Comparison of ENCODE assay signal across 13 cellular contexts in the genomic region with DNA sequence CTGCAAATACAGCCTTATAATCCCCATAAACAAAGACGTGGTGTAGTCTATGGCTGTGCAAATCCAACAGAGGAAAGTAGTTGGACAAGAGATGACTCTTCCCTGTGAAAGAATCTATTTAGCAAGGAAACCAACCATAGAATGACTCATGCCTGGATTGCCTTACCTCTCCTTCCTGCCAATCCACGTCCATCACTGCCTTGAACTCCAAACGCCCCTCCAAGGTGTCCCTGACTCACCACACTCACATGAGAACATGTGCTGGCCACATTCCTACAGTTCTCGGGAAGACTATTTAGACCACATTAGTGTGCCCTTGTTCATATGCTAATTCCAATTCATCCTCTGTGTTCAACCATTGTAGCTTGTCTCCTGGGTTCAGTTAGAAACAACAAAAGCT.
DNase-seq lines count a peak whose midpoint lies in the region; ATAC-seq and TF ChIP-seq lines count a peak whose summit lies in the region.
"Had no signal": no experiment of that assay in that cellular context is flagged by ENCODE, and none has a peak within 500 bp of the region (broad histone marks: within the 10 kb centered on the region; RNA-seq: fewer than 3 reads in every experiment).

No MANE protein-coding gene starts in this region.

- no peaks in the 10 kb centered on the region for H4K20me1 ChIP-seq in GM23338 (replicated peaks; ENCODE audit: insufficient read depth)

- no peaks in the 10 kb centered on the region for H3K4me1 ChIP-seq in GM23338 (ENCODE audit: insufficient read depth)
- peaks cover 4% of the 10 kb centered on the region for H3K4me1 ChIP-seq in RWPE2 (ENCODE audit: insufficient read depth, poor library complexity, severe bottlenecking)

- H3K36me3 ChIP-seq in GM23338 (ENCODE audit: insufficient read depth) (no peaks in the 10 kb centered on the region), RWPE2 (ENCODE audit: low read depth) (no peaks in the 10 kb centered on the region)
- H3K36me3 ChIP-seq: heart right ventricle had no signal

- H3K4me3 ChIP-seq in GM23338 (no peak overlapping the region), RWPE2 (ENCODE audit: severe bottlenecking) (no peak overlapping the region), fibroblast of mammary gland (ENCODE audit: control insufficient read depth, low read depth, low read length) (no peak overlapping the region)
- H3K4me3 ChIP-seq: heart right ventricle had no signal

- H3F3A ChIP-seq in GM23338 (replicated peaks; ENCODE audit: low read depth), result no peaks in the 10 kb centered on the region

- peaks cover 6% of the 10 kb centered on the region; the same call in 1 of the 2 replicates for H3K9me2 ChIP-seq in GM23338 (ENCODE audit: insufficient read depth)

- TF ChIP-seq CTCF in GM23338 (conservative IDR thresholded peaks at IDR 0.05; ENCODE audit: low read depth in 2 of 2), result no peak
- no peak for TF ChIP-seq CTCF in RWPE2 (IDR thresholded peaks at IDR 0.05; ENCODE audit: poor library complexity, severe bottlenecking)
- no peak for TF ChIP-seq CTCF in fibroblast of mammary gland (conservative IDR thresholded peaks at IDR 0.05; ENCODE audit: control insufficient read depth, insufficient read depth, low read depth, low read length)

- no peaks in the 10 kb centered on the region for H3K79me2 ChIP-seq in GM23338 (replicated peaks; ENCODE audit: insufficient read depth)

- H3K27ac ChIP-seq in GM23338 (ENCODE audit: low read depth) (no peak overlapping the region), RWPE2 (ENCODE audit: poor library complexity, severe bottlenecking) (no peak overlapping the region)

- no peak overlapping the region for H2AFZ ChIP-seq in GM23338

- ATAC-seq in GM23338 (no peak), RWPE2 (ENCODE audit: low read depth) (peak; percentile 99), GM21737 (IDR thresholded peaks at IDR 0.05; ENCODE audit: unreplicated experiment) (no peak), HG03135 (IDR thresholded peaks at IDR 0.05; ENCODE audit: unreplicated experiment) (no peak)

- H3K27ac Mint-ChIP-seq in GM23338, result no peak overlapping the region

- H3K36me3 Mint-ChIP-seq in GM23338 (ENCODE audit: low read depth), result no peaks in the 10 kb centered on the region

- H3K4me2 ChIP-seq in GM23338, result no peak overlapping the region

- H3K27me3 Mint-ChIP-seq in GM23338 (ENCODE audit: insufficient read depth, low read depth, poor library complexity), result peaks cover 1% of the 10 kb centered on the region
- H3K27me3 Mint-ChIP-seq: central memory CD8-positive, alpha-beta T cell had no signal

- no peaks in the 10 kb centered on the region for H3K4me1 Mint-ChIP-seq in GM23338
- H3K4me1 Mint-ChIP-seq: central memory CD8-positive, alpha-beta T cell had no signal

- H3K27me3 ChIP-seq in GM23338 (ENCODE audit: insufficient read depth) (no peaks in the 10 kb centered on the region), RWPE2 (ENCODE audit: insufficient read depth, poor library complexity, severe bottlenecking) (no peaks in the 10 kb centered on the region)
- H3K27me3 ChIP-seq: heart right ventricle had no signal

- H3K9me3 ChIP-seq in RWPE2 (ENCODE audit: severe bottlenecking), result no peaks in the 10 kb centered on the region

- DNase-seq in GM23338 (ENCODE audit: low spot score), result peak; percentile 21
- DNase-seq in RWPE2 (ENCODE audit: low spot score), result peak; percentile 67
- peak; percentile 99 for DNase-seq in fibroblast of mammary gland (ENCODE audit: low read depth)
- DNase-seq in smooth muscle cell of the brain vasculature (ENCODE audit: low read depth, low spot score), result peak; percentile 50
- no peak for DNase-seq in SIG-M5 treated with dmso at 0.1 percent for 504 hours (lab: John Stamatoyannopoulos, UW; ENCODE audit: unreplicated experiment)
- DNase-seq: activated T-cell treated with anti-CD3 and anti-CD28 coated beads for 4 hours; heart right ventricle; KBM-7; NCI-H524 treated with DMSO at 0.1 percent for 48 hours; stimulated activated CD4-positive, alpha-beta T cell treated with anti-CD3 and anti-CD28 coated beads, Interleukin-4, amount 100 ng/mL, for 1 hour had no signal

- 0 out of 3 replicates have a peak, but pooled peaks cover 3% of the 10 kb centered on the region for H3K9me3 Mint-ChIP-seq in GM23338

- H3K4me3 Mint-ChIP-seq in GM23338, result no peak overlapping the region
- H3K4me3 Mint-ChIP-seq: central memory CD8-positive, alpha-beta T cell had no signal

TF ChIP-seq in GM23338, 12 proteins besides CTCF, POLR2A, EP300 and RAD21 (continues in another document):
- TF ChIP-seq ZNF331 (CRISPR knock-in tag; IDR thresholded peaks at IDR 0.05; ENCODE audit: low read depth) (no peak), EZH2phosphoT487 (IDR thresholded peaks at IDR 0.05; ENCODE audit: unreplicated experiment) (no peak), CREB1 (CRISPR knock-in tag; IDR thresholded peaks at IDR 0.05; ENCODE audit: low read depth) (no peak), ZNF114 (CRISPR knock-in tag; IDR thresholded peaks at IDR 0.05) (no peak)
- TF ChIP-seq, protein P1, sequence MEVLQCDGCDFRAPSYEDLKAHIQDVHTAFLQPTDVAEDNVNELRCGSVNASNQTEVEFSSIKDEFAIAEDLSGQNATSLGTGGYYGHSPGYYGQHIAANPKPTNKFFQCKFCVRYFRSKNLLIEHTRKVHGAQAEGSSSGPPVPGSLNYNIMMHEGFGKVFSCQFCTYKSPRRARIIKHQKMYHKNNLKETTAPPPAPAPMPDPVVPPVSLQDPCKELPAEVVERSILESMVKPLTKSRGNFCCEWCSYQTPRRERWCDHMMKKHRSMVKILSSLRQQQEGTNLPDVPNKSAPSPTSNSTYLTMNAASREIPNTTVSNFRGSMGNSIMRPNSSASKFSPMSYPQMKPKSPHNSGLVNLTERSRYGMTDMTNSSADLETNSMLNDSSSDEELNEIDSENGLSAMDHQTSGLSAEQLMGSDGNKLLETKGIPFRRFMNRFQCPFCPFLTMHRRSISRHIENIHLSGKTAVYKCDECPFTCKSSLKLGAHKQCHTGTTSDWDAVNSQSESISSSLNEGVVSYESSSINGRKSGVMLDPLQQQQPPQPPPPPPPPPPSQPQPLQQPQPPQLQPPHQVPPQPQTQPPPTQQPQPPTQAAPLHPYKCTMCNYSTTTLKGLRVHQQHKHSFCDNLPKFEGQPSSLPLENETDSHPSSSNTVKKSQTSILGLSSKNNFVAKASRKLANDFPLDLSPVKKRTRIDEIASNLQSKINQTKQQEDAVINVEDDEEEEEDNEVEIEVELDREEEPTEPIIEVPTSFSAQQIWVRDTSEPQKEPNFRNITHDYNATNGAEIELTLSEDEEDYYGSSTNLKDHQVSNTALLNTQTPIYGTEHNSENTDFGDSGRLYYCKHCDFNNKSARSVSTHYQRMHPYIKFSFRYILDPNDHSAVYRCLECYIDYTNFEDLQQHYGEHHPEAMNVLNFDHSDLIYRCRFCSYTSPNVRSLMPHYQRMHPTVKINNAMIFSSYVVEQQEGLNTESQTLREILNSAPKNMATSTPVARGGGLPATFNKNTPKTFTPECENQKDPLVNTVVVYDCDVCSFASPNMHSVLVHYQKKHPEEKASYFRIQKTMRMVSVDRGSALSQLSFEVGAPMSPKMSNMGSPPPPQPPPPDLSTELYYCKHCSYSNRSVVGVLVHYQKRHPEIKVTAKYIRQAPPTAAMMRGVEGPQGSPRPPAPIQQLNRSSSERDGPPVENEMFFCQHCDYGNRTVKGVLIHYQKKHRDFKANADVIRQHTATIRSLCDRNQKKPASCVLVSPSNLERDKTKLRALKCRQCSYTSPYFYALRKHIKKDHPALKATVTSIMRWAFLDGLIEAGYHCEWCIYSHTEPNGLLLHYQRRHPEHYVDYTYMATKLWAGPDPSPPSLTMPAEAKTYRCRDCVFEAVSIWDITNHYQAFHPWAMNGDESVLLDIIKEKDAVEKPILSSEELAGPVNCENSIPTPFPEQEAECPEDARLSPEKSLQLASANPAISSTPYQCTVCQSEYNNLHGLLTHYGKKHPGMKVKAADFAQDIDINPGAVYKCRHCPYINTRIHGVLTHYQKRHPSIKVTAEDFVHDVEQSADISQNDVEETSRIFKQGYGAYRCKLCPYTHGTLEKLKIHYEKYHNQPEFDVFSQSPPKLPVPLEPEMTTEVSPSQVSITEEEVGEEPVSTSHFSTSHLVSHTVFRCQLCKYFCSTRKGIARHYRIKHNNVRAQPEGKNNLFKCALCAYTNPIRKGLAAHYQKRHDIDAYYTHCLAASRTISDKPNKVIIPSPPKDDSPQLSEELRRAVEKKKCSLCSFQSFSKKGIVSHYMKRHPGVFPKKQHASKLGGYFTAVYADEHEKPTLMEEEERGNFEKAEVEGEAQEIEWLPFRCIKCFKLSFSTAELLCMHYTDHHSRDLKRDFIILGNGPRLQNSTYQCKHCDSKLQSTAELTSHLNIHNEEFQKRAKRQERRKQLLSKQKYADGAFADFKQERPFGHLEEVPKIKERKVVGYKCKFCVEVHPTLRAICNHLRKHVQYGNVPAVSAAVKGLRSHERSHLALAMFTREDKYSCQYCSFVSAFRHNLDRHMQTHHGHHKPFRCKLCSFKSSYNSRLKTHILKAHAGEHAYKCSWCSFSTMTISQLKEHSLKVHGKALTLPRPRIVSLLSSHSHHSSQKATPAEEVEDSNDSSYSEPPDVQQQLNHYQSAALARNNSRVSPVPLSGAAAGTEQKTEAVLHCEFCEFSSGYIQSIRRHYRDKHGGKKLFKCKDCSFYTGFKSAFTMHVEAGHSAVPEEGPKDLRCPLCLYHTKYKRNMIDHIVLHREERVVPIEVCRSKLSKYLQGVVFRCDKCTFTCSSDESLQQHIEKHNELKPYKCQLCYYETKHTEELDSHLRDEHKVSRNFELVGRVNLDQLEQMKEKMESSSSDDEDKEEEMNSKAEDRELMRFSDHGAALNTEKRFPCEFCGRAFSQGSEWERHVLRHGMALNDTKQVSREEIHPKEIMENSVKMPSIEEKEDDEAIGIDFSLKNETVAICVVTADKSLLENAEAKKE (CRISPR knock-in tag; IDR thresholded peaks at IDR 0.05), result no peak
